In genomic region chr19:18519962-18520847, GRCh38 we compare ENCODE assay signal across 8 cellular contexts. TPM values are rescaled to one million over a fixed set of nuclear protein-coding genes. Genes with fewer than 3 reads are reported as not detected.
A peak's percentile ranks its signal among the peaks of the same experiment; 100 is the strongest.
DNase-seq lines count a peak whose midpoint lies in the region; ATAC-seq, FAIRE-seq and TF ChIP-seq lines count a peak whose summit lies in the region.

No MANE protein-coding gene starts in this region.

- TF ChIP-seq POLR2A in GM12892 (IDR thresholded peaks at IDR 0.05; ENCODE audit: low read depth, low read length) = no peak

- peaks cover 0 to 9% of the 10 kb centered on the region in 2 donors for H3K36me3 ChIP-seq in muscle layer of duodenum (ENCODE audit: control insufficient read depth in 1 of 2, insufficient read depth in 2 of 2, low read length in 2 of 2)
- H3K36me3 ChIP-seq in thoracic aorta = no peaks in the 10 kb centered on the region

- CTCF ChIA-PET in activated CD8-positive, alpha-beta T cell treated with anti-CD3 and anti-CD28 coated beads for 36 hours (lab: Charles Lee) = interaction anchor here (0.8 to 6.6 kb wide), 49 partner anchors 12 to 328 kb away, joined by 3 to 97 read pairs (median 5); partner anchors contain the start of genes REX1BD, UBA52 and UPF1

- peaks cover 9 to 18% of the 10 kb centered on the region in 2 donors for H3K4me1 ChIP-seq in muscle layer of duodenum (ENCODE audit: control insufficient read depth in 1 of 2, insufficient read depth in 2 of 2, low read length in 2 of 2)
- H3K4me1 ChIP-seq in thoracic aorta (ENCODE audit: control insufficient read depth in 1 of 2, low read depth in 2 of 2) = peaks cover 14 to 38% of the 10 kb centered on the region in 2 donors

- H3K27me3 Mint-ChIP-seq in activated CD8-positive, alpha-beta T cell treated with anti-CD3 and anti-CD28 coated beads for 36 hours = no peaks in the 10 kb centered on the region

- TF ChIP-seq CTCF in AG09309 (IDR thresholded peaks at IDR 0.05; ENCODE audit: control insufficient read depth, insufficient read depth, low read depth, low read length, missing control alignments) (peak; percentile 66), epithelial cell of esophagus (IDR thresholded peaks at IDR 0.05; ENCODE audit: insufficient read depth, low read depth, low read length, missing control alignments) (peak; percentile 89), thoracic aorta (IDR thresholded peaks at IDR 0.05) (peak; percentile 9)
- peak; percentile 77 for TF ChIP-seq CTCF in activated CD8-positive, alpha-beta T cell treated with anti-CD3 and anti-CD28 coated beads for 36 hours (IDR thresholded peaks at IDR 0.05)

- peak overlapping the region; percentile 76 for H3K4me3 Mint-ChIP-seq in activated CD8-positive, alpha-beta T cell treated with anti-CD3 and anti-CD28 coated beads for 36 hours

- H3K4me1 Mint-ChIP-seq in activated CD8-positive, alpha-beta T cell treated with anti-CD3 and anti-CD28 coated beads for 36 hours (ENCODE audit: low read depth) = peaks cover 28% of the 10 kb centered on the region

- POLR2A ChIA-PET in activated CD8-positive, alpha-beta T cell treated with anti-CD3 and anti-CD28 coated beads for 36 hours (lab: Charles Lee) = interaction anchor here (0.7 to 3.8 kb wide), 10 partner anchors 8 to 101 kb away, joined by 3 to 20 read pairs (median 6); partner anchors contain the start of genes REX1BD, SSBP4 and UBA52

- peak overlapping the region; percentile 100 for H3K27ac ChIP-seq in muscle layer of duodenum (ENCODE audit: low read length)
- peak overlapping the region; percentile 94 to 98 for H3K27ac ChIP-seq in thoracic aorta

- H3K36me3 Mint-ChIP-seq in activated CD8-positive, alpha-beta T cell treated with anti-CD3 and anti-CD28 coated beads for 36 hours (ENCODE audit: low read depth) = no peaks in the 10 kb centered on the region

- peak; percentile 89 for FAIRE-seq in GM12892 (lab: Jason Lieb, UNC)

- no peaks in the 10 kb centered on the region for H3K9me3 Mint-ChIP-seq in activated CD8-positive, alpha-beta T cell treated with anti-CD3 and anti-CD28 coated beads for 36 hours

- H3K9me3 ChIP-seq in muscle layer of duodenum (ENCODE audit: control insufficient read depth in 1 of 2, low read length in 2 of 2) (no peaks in the 10 kb centered on the region), thoracic aorta (no peaks in the 10 kb centered on the region)

- H3K27ac Mint-ChIP-seq in activated CD8-positive, alpha-beta T cell treated with anti-CD3 and anti-CD28 coated beads for 36 hours = peak overlapping the region; percentile 80

- no peak for DNase-seq in AG09309 (ENCODE audit: low read depth)
- no peak for DNase-seq in GM12892 (ENCODE audit: insufficient read length)
- DNase-seq in NCI-H69 (lab: John Stamatoyannopoulos, UW) = peak; percentile 79
- DNase-seq in activated CD8-positive, alpha-beta T cell treated with anti-CD3 and anti-CD28 coated beads for 36 hours = peak; percentile 78
- DNase-seq in epithelial cell of esophagus (ENCODE audit: low read depth) = peak; percentile 84
- no peak for DNase-seq in thoracic aorta (ENCODE audit: low spot score)

- H3K27me3 ChIP-seq in muscle layer of duodenum (ENCODE audit: low read depth, low read length) = no peaks in the 10 kb centered on the region
- H3K27me3 ChIP-seq in thoracic aorta (replicated peaks; ENCODE audit: insufficient read depth) = no peaks in the 10 kb centered on the region

- intact Hi-C loops in activated CD8-positive, alpha-beta T cell treated with anti-CD3 and anti-CD28 coated beads for 36 hours (cut with micrococcal nuclease) = loop anchor here (5.0 kb wide), 3 partner anchors 37 to 117 kb away; partner anchors contain the start of genes KLHL26, KXD1 and UBA52

- peak overlapping the region; percentile 82 for H3K4me3 ChIP-seq in AG09309 (ENCODE audit: control insufficient read depth, low read depth, low read length)
- peak overlapping the region; percentile 83 for H3K4me3 ChIP-seq in epithelial cell of esophagus (ENCODE audit: low read length)
- H3K4me3 ChIP-seq in muscle layer of duodenum (ENCODE audit: low read depth in 1 of 2, low read length in 2 of 2) = peak overlapping the region; percentile 92 to 93
- peak overlapping the region; percentile 96 for H3K4me3 ChIP-seq in thoracic aorta

- ATAC-seq in activated CD8-positive, alpha-beta T cell treated with anti-CD3 and anti-CD28 coated beads for 36 hours = no peak
- ATAC-seq in thoracic aorta (ENCODE audit: insufficient number of reproducible peaks, low FRiP score, low read depth) (peak; percentile 17), GM18861 (IDR thresholded peaks at IDR 0.05; ENCODE audit: unreplicated experiment) (no peak)

RNA-seq across cellular contexts. Expression of gene ELL, which starts 1.7 kb away (rescaled TPM):
- polyA plus RNA-seq in GM12892 (2012; ENCODE audit: missing spikeins) = 5.1 TPM
- total RNA-seq in activated CD8-positive, alpha-beta T cell treated with anti-CD3 and anti-CD28 coated beads for 36 hours = 10 to 100 TPM; 20.1 to 21.9 TPM
- total RNA-seq in thoracic aorta = 10 to 100 TPM; 28.3 to 35.0 TPM

RNA-seq across cellular contexts. Expression of gene FKBP8, which starts 23.2 kb away (rescaled TPM):
- 80.5 TPM for polyA plus RNA-seq in GM12892 (2012; ENCODE audit: missing spikeins)
- 100 to 1,000 TPM; 216 to 220 TPM for total RNA-seq in activated CD8-positive, alpha-beta T cell treated with anti-CD3 and anti-CD28 coated beads for 36 hours
- total RNA-seq in thoracic aorta = 100 to 1,000 TPM; 237 to 446 TPM

RNA-seq across cellular contexts. Expression of gene KXD1, which starts 37.5 kb away (rescaled TPM):
- polyA plus RNA-seq in GM12892 (2012; ENCODE audit: missing spikeins) = 98.8 TPM
- total RNA-seq in activated CD8-positive, alpha-beta T cell treated with anti-CD3 and anti-CD28 coated beads for 36 hours = 100 to 1,000 TPM; 137 to 142 TPM
- total RNA-seq in thoracic aorta = 100 to 1,000 TPM in 1 of 2 donors, 10 to 100 TPM in 1; 99.6 to 174 TPM

RNA-seq across cellular contexts. Expression of gene UBA52, which starts 51.5 kb away (rescaled TPM):
- 2,400 TPM for polyA plus RNA-seq in GM12892 (2012; ENCODE audit: missing spikeins)
- total RNA-seq in activated CD8-positive, alpha-beta T cell treated with anti-CD3 and anti-CD28 coated beads for 36 hours = 1,000 to 10,000 TPM; 1,795 to 1,837 TPM
- total RNA-seq in thoracic aorta = 100 to 1,000 TPM; 306 to 438 TPM

Comparison
In these comparisons a context has a peak if more than half of its experiments do, and no peak if none do; other contexts are left out.
1. DNase-seq: peak in NCI-H69 (single experiment), activated CD8-positive, alpha-beta T cell treated with anti-CD3 and anti-CD28 coated beads for 36 hours (single experiment) and epithelial cell of esophagus (single experiment); none in AG09309 (single experiment), GM12892 (single experiment) and thoracic aorta (single experiment).
2. CTCF ChIP-seq: peak in every context shown above with its lines; median percentile 89 in epithelial cell of esophagus; 77 in activated CD8-positive, alpha-beta T cell treated with anti-CD3 and anti-CD28 coated beads for 36 hours; 66 in AG09309; 9 in thoracic aorta.
3. Peak in every context shown above with its lines, with median percentiles within 50 percentile points of each other: H3K4me3 ChIP-seq.